Comparison of ENCODE assay signal across 1 cellular context in genomic region chr4:5511791-5512190, GRCh38.
TF ChIP-seq lines count a peak whose summit lies in the region.

No MANE protein-coding gene starts in this region.

TF ChIP-seq in IMR-90, 13 proteins besides CTCF, POLR2A, EP300 and RAD21:
- TF ChIP-seq MAFK (IDR thresholded peaks at IDR 0.05; ENCODE audit: low read depth, low read length): no peak
- TF ChIP-seq NFE2L2 (IDR thresholded peaks at IDR 0.05; ENCODE audit: low read depth, low read length): no peak
- peak; percentile 39; the same call in 1 of the 2 replicates for TF ChIP-seq CEBPB (IDR thresholded peaks at IDR 0.05; ENCODE audit: low read depth, low read length)
